1 cellular context compared by ENCODE assay signal in genomic region chr9:136225748-136226679, GRCh38.
TF ChIP-seq lines count a peak whose summit lies in the region.

No MANE protein-coding gene starts in this region.

TF ChIP-seq in HepG2, 621 proteins besides CTCF, POLR2A, EP300 and RAD21 (continued from another document and continues in another):
- TF ChIP-seq ZNF142 (CRISPR knock-in tag; IDR thresholded peaks at IDR 0.05): no peak
- no peak for TF ChIP-seq ZNF782 (CRISPR knock-in tag; IDR thresholded peaks at IDR 0.05; ENCODE audit: borderline replicate concordance)
- no peak for TF ChIP-seq MLLT10 (CRISPR knock-in tag; IDR thresholded peaks at IDR 0.05)
- no peak for TF ChIP-seq CSRNP2 (CRISPR knock-in tag; conservative IDR thresholded peaks at IDR 0.05; ENCODE audit: low read depth)
- TF ChIP-seq TARDBP (CRISPR knock-in tag; IDR thresholded peaks at IDR 0.05): no peak
- TF ChIP-seq RARA (CRISPR knock-in tag; IDR thresholded peaks at IDR 0.05): no peak
- TF ChIP-seq PRMT3 (CRISPR knock-in tag; IDR thresholded peaks at IDR 0.05; ENCODE audit: borderline replicate concordance, low read depth): no peak
- peak; percentile 42; the same call in 1 of the 2 replicates for TF ChIP-seq ZNF891 (CRISPR knock-in tag; IDR thresholded peaks at IDR 0.05)
- TF ChIP-seq RBM22 (optimal IDR thresholded peaks at IDR 0.05; ENCODE audit: low read length): no peak
- TF ChIP-seq SIN3A (IDR thresholded peaks at IDR 0.05; ENCODE audit: borderline replicate concordance, low read depth, low read length): no peak
- TF ChIP-seq CSRNP1 (CRISPR knock-in tag; IDR thresholded peaks at IDR 0.05): no peak
- TF ChIP-seq ZNF20 (CRISPR knock-in tag; IDR thresholded peaks at IDR 0.05): no peak
- no peak for TF ChIP-seq TAF15 (IDR thresholded peaks at IDR 0.05; ENCODE audit: low read depth, low read length, poor library complexity, severe bottlenecking)
- no peak for TF ChIP-seq ZNF639 (CRISPR knock-in tag; conservative IDR thresholded peaks at IDR 0.05)
- TF ChIP-seq YEATS4 (CRISPR knock-in tag; IDR thresholded peaks at IDR 0.05; ENCODE audit: borderline replicate concordance): no peak
- TF ChIP-seq ZBTB39 (CRISPR knock-in tag; IDR thresholded peaks at IDR 0.05): no peak
- TF ChIP-seq PAWR (CRISPR knock-in tag; IDR thresholded peaks at IDR 0.05; ENCODE audit: borderline replicate concordance): no peak
- TF ChIP-seq XRCC5 (optimal IDR thresholded peaks at IDR 0.05; ENCODE audit: low read length): peak; percentile 84
- no peak for TF ChIP-seq SETDB1 (CRISPR knock-in tag; IDR thresholded peaks at IDR 0.05; ENCODE audit: borderline replicate concordance)
- no peak for TF ChIP-seq IRF1 (CRISPR knock-in tag; IDR thresholded peaks at IDR 0.05; ENCODE audit: low read depth)
- 0 out of 2 replicates have a peak, but pooled peaks have one; percentile 22 for TF ChIP-seq SAP130 (CRISPR knock-in tag; IDR thresholded peaks at IDR 0.05; ENCODE audit: low read depth)
- TF ChIP-seq MTERF4 (CRISPR knock-in tag; IDR thresholded peaks at IDR 0.05): no peak
- no peak for TF ChIP-seq ELF3 (CRISPR knock-in tag; IDR thresholded peaks at IDR 0.05)
- no peak for TF ChIP-seq TGIF2 (CRISPR knock-in tag; IDR thresholded peaks at IDR 0.05)
- no peak for TF ChIP-seq ARNTL (CRISPR knock-in tag; IDR thresholded peaks at IDR 0.05)
- no peak for TF ChIP-seq CREB3 (CRISPR knock-in tag; IDR thresholded peaks at IDR 0.05)
- no peak for TF ChIP-seq MAF1 (CRISPR knock-in tag; IDR thresholded peaks at IDR 0.05; ENCODE audit: borderline replicate concordance)
- no peak for TF ChIP-seq FOXP1 (IDR thresholded peaks at IDR 0.05)
- TF ChIP-seq FOXP1 (CRISPR knock-in tag; IDR thresholded peaks at IDR 0.05): no peak
- no peak for TF ChIP-seq ELK4 (CRISPR knock-in tag; IDR thresholded peaks at IDR 0.05; ENCODE audit: borderline replicate concordance)
- TF ChIP-seq ZBTB38 (CRISPR knock-in tag; IDR thresholded peaks at IDR 0.05): peak; percentile 42; the same call in 1 of the 2 replicates
- TF ChIP-seq SALL1 (CRISPR knock-in tag; IDR thresholded peaks at IDR 0.05): peak; percentile 22; the same call in 1 of the 2 replicates
- TF ChIP-seq ZXDC (CRISPR knock-in tag; IDR thresholded peaks at IDR 0.05): no peak
- no peak for TF ChIP-seq ZNF598 (CRISPR knock-in tag; IDR thresholded peaks at IDR 0.05; ENCODE audit: borderline replicate concordance)
- no peak for TF ChIP-seq SP140L (CRISPR knock-in tag; IDR thresholded peaks at IDR 0.05; ENCODE audit: borderline replicate concordance)
- TF ChIP-seq PREB (CRISPR knock-in tag; IDR thresholded peaks at IDR 0.05): no peak
- TF ChIP-seq MIXL1 (CRISPR knock-in tag; IDR thresholded peaks at IDR 0.05): no peak
- no peak for TF ChIP-seq ZBTB8A (CRISPR knock-in tag; IDR thresholded peaks at IDR 0.05; ENCODE audit: borderline replicate concordance, low read depth)
- TF ChIP-seq ATF3 (CRISPR knock-in tag; IDR thresholded peaks at IDR 0.05): no peak
- TF ChIP-seq ZNF230 (CRISPR knock-in tag; IDR thresholded peaks at IDR 0.05): no peak
